8 cellular contexts compared by ENCODE assay signal in genomic region chr17:75181608-75182318, GRCh38. TPM values are rescaled to one million over a fixed set of nuclear protein-coding genes. Genes with fewer than 3 reads are reported as not detected.
DNase-seq lines count a peak whose midpoint lies in the region; ATAC-seq and TF ChIP-seq lines count a peak whose summit lies in the region.

No MANE protein-coding gene starts in this region.

- intact Hi-C loops in CD4-positive, alpha-beta T cell (cut with DNase I, micrococcal nuclease) = loop anchor here (2.0 to 5.0 kb wide), 7 partner anchors 23 to 434 kb away; partner anchors contain the start of genes ATP5PD (in 1 of the 2), GRB2 (in 1 of the 2), KCTD2 (in 1 of the 2) and MIF4GD (in 1 of the 2)

- peaks cover 46% of the 10 kb centered on the region for H3K36me3 Mint-ChIP-seq in CD4-positive, alpha-beta T cell (ENCODE audit: low read depth)
- peaks cover 4% of the 10 kb centered on the region for H3K36me3 Mint-ChIP-seq in chondrocyte (ENCODE audit: low read depth)

- H3K27ac ChIP-seq in CD4-positive, alpha-beta T cell (ENCODE audit: low read depth, low read length) = peak overlapping the region; percentile 74

- peak; percentile 5 to 51 (median 26) for DNase-seq in CD4-positive, alpha-beta T cell
- DNase-seq in T-helper 1 cell (peak; percentile 29 to 46 (median 39)), chondrocyte (ENCODE audit: low spot score) (no peak), medulla oblongata (ENCODE audit: extremely low spot score) (peak; percentile 50), NCI-H128 (lab: John Stamatoyannopoulos, UW; ENCODE audit: unreplicated experiment) (no peak), NCI-H2171 (lab: John Stamatoyannopoulos, UW) (no peak)
- DNase-seq in stimulated activated CD8-positive, alpha-beta memory T cell treated with anti-CD3 and anti-CD28 coated beads, Interleukin-4, amount 100 ng/mL, for 48 hours = peak; percentile 58

- POLR2A ChIA-PET in CD4-positive, alpha-beta T cell (lab: Charles Lee) = interaction anchor here (0.6 to 2.3 kb wide), 10 partner anchors 8 to 607 kb away, joined by 3 to 9 read pairs (median 6); partner anchors contain the start of genes JPT1, MIF4GD, NT5C and NUP85

- no peak for TF ChIP-seq CTCF in CD4-positive, alpha-beta T cell (IDR thresholded peaks at IDR 0.05)
- no peak for TF ChIP-seq CTCF in chondrocyte (IDR thresholded peaks at IDR 0.05)

- H3K4me1 Mint-ChIP-seq in CD4-positive, alpha-beta T cell (ENCODE audit: low read depth) = peaks cover 48% of the 10 kb centered on the region
- peaks cover 36% of the 10 kb centered on the region for H3K4me1 Mint-ChIP-seq in chondrocyte (ENCODE audit: low read depth)

- H3K27me3 ChIP-seq in CD4-positive, alpha-beta T cell (ENCODE audit: control insufficient read depth, insufficient read depth, low read length) = no peaks in the 10 kb centered on the region

- H3K27ac Mint-ChIP-seq in CD4-positive, alpha-beta T cell = peak overlapping the region; percentile 87
- peak overlapping the region; percentile 74 for H3K27ac Mint-ChIP-seq in chondrocyte (ENCODE audit: unreplicated experiment)

- peak overlapping the region; percentile 90 for H3K4me3 Mint-ChIP-seq in CD4-positive, alpha-beta T cell
- H3K4me3 Mint-ChIP-seq in chondrocyte (ENCODE audit: unreplicated experiment) = peak overlapping the region; percentile 77

- H3K27me3 Mint-ChIP-seq in CD4-positive, alpha-beta T cell = no peaks in the 10 kb centered on the region
- H3K27me3 Mint-ChIP-seq in chondrocyte (ENCODE audit: low read depth) = no peaks in the 10 kb centered on the region

- no peaks in the 10 kb centered on the region for H3K9me3 Mint-ChIP-seq in CD4-positive, alpha-beta T cell
- H3K9me3 Mint-ChIP-seq in chondrocyte (ENCODE audit: low read depth) = no peaks in the 10 kb centered on the region

- ATAC-seq in CD4-positive, alpha-beta T cell (ENCODE audit: poor library complexity) = peak; percentile 12
- ATAC-seq in HG02588 (IDR thresholded peaks at IDR 0.05; ENCODE audit: unreplicated experiment) = peak; percentile 15

- CTCF ChIA-PET in CD4-positive, alpha-beta T cell (lab: Charles Lee) = interaction anchor here (0.6 to 0.7 kb wide), 2 partner anchors 76 to 89 kb away, joined by 3 read pairs; partner anchors contain the start of gene MIF4GD

- no peaks in the 10 kb centered on the region for H3K9me3 ChIP-seq in CD4-positive, alpha-beta T cell (ENCODE audit: control insufficient read depth, low read length)

RNA-seq across cellular contexts. Expression of gene SUMO2, which starts 1.0 kb away (rescaled TPM):
- 100 to 1,000 TPM; 207 to 228 TPM for total RNA-seq in CD4-positive, alpha-beta T cell
- 307 to 347 TPM (median 312 TPM) in 3 replicates for total RNA-seq in chondrocyte

RNA-seq across cellular contexts. Expression of gene NUP85, which starts 23.7 kb away (rescaled TPM):
- 10 to 100 TPM; 84.7 to 89.2 TPM for total RNA-seq in CD4-positive, alpha-beta T cell
- 36.7 to 63.9 TPM (median 41.3 TPM) in 3 replicates for total RNA-seq in chondrocyte

RNA-seq across cellular contexts. Expression of gene JPT1, which starts 27.5 kb away (rescaled TPM):
- total RNA-seq in CD4-positive, alpha-beta T cell = 10 to 100 TPM; 21.3 to 25.5 TPM
- 78.6 to 90.4 TPM (median 86.4 TPM) in 3 replicates for total RNA-seq in chondrocyte

RNA-seq across cellular contexts. Expression of gene NT5C, which starts 50.2 kb away (rescaled TPM):
- total RNA-seq in CD4-positive, alpha-beta T cell = 10 to 100 TPM; 14.1 to 16.1 TPM
- total RNA-seq in chondrocyte = 23.3 to 31.2 TPM (median 30.4 TPM) in 3 replicates

Comparison
In these comparisons a context has a peak if more than half of its experiments do, and no peak if none do; other contexts are left out.
1. DNase-seq: peak in CD4-positive, alpha-beta T cell (10 of 10), T-helper 1 cell (5 of 5), medulla oblongata (single experiment) and stimulated activated CD8-positive, alpha-beta memory T cell treated with anti-CD3 and anti-CD28 coated beads, Interleukin-4, amount 100 ng/mL, for 48 hours (single experiment); none in chondrocyte (single experiment), NCI-H128 (single experiment) and NCI-H2171 (single experiment).